Comparison of ENCODE assay signal across 1 cellular context in genomic region chr4:138789796-138790195, GRCh38.
TF ChIP-seq lines count a peak whose summit lies in the region.

No MANE protein-coding gene starts in this region.

TF ChIP-seq in WTC11, 78 proteins besides CTCF, POLR2A, EP300 and RAD21 (continued from another document):
- no peak for TF ChIP-seq MLX (CRISPR knock-in tag; IDR thresholded peaks at IDR 0.05)
